In genomic region chr1:240598201-240598600, GRCh38 we compare ENCODE assay signal across 1 cellular context.
TF ChIP-seq lines count a peak whose summit lies in the region.

No MANE protein-coding gene starts in this region.

TF ChIP-seq in HepG2, 621 proteins besides CTCF, POLR2A, EP300 and RAD21 (continued from another document):
- TF ChIP-seq U2AF2 (IDR thresholded peaks at IDR 0.05; ENCODE audit: low read depth, low read length) = no peak
- TF ChIP-seq KLF16 (CRISPR knock-in tag; IDR thresholded peaks at IDR 0.05) = no peak
- TF ChIP-seq ZNF362 (CRISPR knock-in tag; IDR thresholded peaks at IDR 0.05; ENCODE audit: borderline replicate concordance) = no peak
- TF ChIP-seq ARID2 (CRISPR knock-in tag; IDR thresholded peaks at IDR 0.05; ENCODE audit: borderline replicate concordance) = no peak
- no peak for TF ChIP-seq ZNF687 (CRISPR knock-in tag; IDR thresholded peaks at IDR 0.05)
- TF ChIP-seq ZBTB7A (CRISPR knock-in tag; IDR thresholded peaks at IDR 0.05) = no peak
- TF ChIP-seq JUNB (CRISPR knock-in tag; IDR thresholded peaks at IDR 0.05; ENCODE audit: borderline replicate concordance) = no peak
- TF ChIP-seq CC2D1A (CRISPR knock-in tag; IDR thresholded peaks at IDR 0.05) = no peak
- no peak for TF ChIP-seq ZNF737 (CRISPR knock-in tag; IDR thresholded peaks at IDR 0.05; ENCODE audit: borderline replicate concordance)
- TF ChIP-seq ZNF597 (CRISPR knock-in tag; IDR thresholded peaks at IDR 0.05) = no peak
- no peak for TF ChIP-seq RFXANK (CRISPR knock-in tag; IDR thresholded peaks at IDR 0.05)
- no peak for TF ChIP-seq TRIM24 (CRISPR knock-in tag; IDR thresholded peaks at IDR 0.05)
- TF ChIP-seq ZBTB25 (CRISPR knock-in tag; IDR thresholded peaks at IDR 0.05) = no peak
- TF ChIP-seq TCF12 (IDR thresholded peaks at IDR 0.05) = no peak
- TF ChIP-seq TCF12 (CRISPR knock-in tag; IDR thresholded peaks at IDR 0.05) = no peak
